Comparison of ENCODE assay signal across 9 cellular contexts in genomic region chr3:191331443-191331842, GRCh38. TPM values are rescaled to one million over a fixed set of nuclear protein-coding genes. Genes with fewer than 3 reads are reported as not detected.
A peak's percentile ranks its signal among the peaks of the same experiment; 100 is the strongest.
DNase-seq lines count a peak whose midpoint lies in the region; ATAC-seq and TF ChIP-seq lines count a peak whose summit lies in the region.
"Had no signal": no experiment of that assay in that cellular context is flagged by ENCODE, and none has a peak within 500 bp of the region (broad histone marks: within the 10 kb centered on the region; RNA-seq: fewer than 3 reads in every experiment).

No MANE protein-coding gene starts in this region.

- ATAC-seq in GM18511 (IDR thresholded peaks at IDR 0.05; ENCODE audit: unreplicated experiment) (no peak), HG03045 (IDR thresholded peaks at IDR 0.05; ENCODE audit: unreplicated experiment) (no peak), HG03280 (IDR thresholded peaks at IDR 0.05; ENCODE audit: unreplicated experiment) (no peak)

- H3K27ac ChIP-seq in ACC112 (ENCODE audit: low read depth, low read length) (peak overlapping the region; percentile 87), mammary epithelial cell (ENCODE audit: insufficient read depth, low read depth, low read length) (peak overlapping the region; percentile 84)

- H3K9me3 ChIP-seq in mammary epithelial cell (replicated peaks; ENCODE audit: insufficient read depth, low read length), result no peaks in the 10 kb centered on the region

- H4K20me1 ChIP-seq in mammary epithelial cell (ENCODE audit: insufficient read depth, low read length), result no peaks in the 10 kb centered on the region

- H3K4me2 ChIP-seq in mammary epithelial cell (ENCODE audit: insufficient read depth, low read depth, low read length), result peak overlapping the region; percentile 86

- H3K27me3 Mint-ChIP-seq in mesothelial cell of epicardium (ENCODE audit: low read depth), result no peaks in the 10 kb centered on the region

- DNase-seq in HFF-Myc (ENCODE audit: extremely low read depth, low read depth) (no peak), mammary epithelial cell (peak; percentile 26), mesothelial cell of epicardium (ENCODE audit: low spot score in 2 of 2, unreplicated experiment in 2 of 2) (no peak), UCSD-AML1 (lab: John Stamatoyannopoulos, UW; ENCODE audit: unreplicated experiment) (no peak)
- DNase-seq: DMS79 had no signal

- dilution Hi-C loops in mammary epithelial cell (cut with HindIII; ENCODE audit: low sequenced_read_pairs), result no loop called here

- peak overlapping the region; percentile 88 for H3K9ac ChIP-seq in mammary epithelial cell (ENCODE audit: insufficient read depth, low read length)

- no peaks in the 10 kb centered on the region for H3K9me3 Mint-ChIP-seq in mesothelial cell of epicardium

- H3K27me3 ChIP-seq in ACC112 (ENCODE audit: insufficient read depth, low read length) (no peaks in the 10 kb centered on the region), mammary epithelial cell (ENCODE audit: insufficient read depth, low read length) (no peaks in the 10 kb centered on the region)

- intact Hi-C loops in mammary epithelial cell (cut with micrococcal nuclease), result loop anchor here (2.0 to 5.0 kb wide), 2 partner anchors 29 to 46 kb away; no protein-coding TSS in a partner anchor

- H3K79me2 ChIP-seq in ACC112 (ENCODE audit: control insufficient read depth, insufficient read depth, low read length, unreplicated experiment) (peaks cover 70% of the 10 kb centered on the region), mammary epithelial cell (ENCODE audit: insufficient read depth, low read length) (peaks cover 71% of the 10 kb centered on the region)

- peaks cover 45% of the 10 kb centered on the region for H3K4me1 Mint-ChIP-seq in mesothelial cell of epicardium

- TF ChIP-seq CTCF in HFF-Myc (IDR thresholded peaks at IDR 0.05; ENCODE audit: low read depth, low read length, missing control alignments) (no peak), mammary epithelial cell (conservative IDR thresholded peaks at IDR 0.05 in 1 of 2, IDR thresholded peaks at IDR 0.05 in 1 of 2; ENCODE audit: extremely low read depth in 1 of 2, insufficient read depth in 1 of 2, low read depth in 1 of 2, low read length in 2 of 2) (no peak), mesothelial cell of epicardium (IDR thresholded peaks at IDR 0.05; ENCODE audit: unreplicated experiment) (no peak)

- H3K4me3 Mint-ChIP-seq in mesothelial cell of epicardium, result peak overlapping the region; percentile 89

- H3K4me1 ChIP-seq in ACC112 (ENCODE audit: control insufficient read depth, insufficient read depth, low read length, unreplicated experiment), result peaks cover 63% of the 10 kb centered on the region
- peaks cover 13% of the 10 kb centered on the region for H3K4me1 ChIP-seq in mammary epithelial cell (ENCODE audit: insufficient read depth, low read length)

- no TSS peak for BruUV-seq in mammary epithelial cell (replicated peaks; lab: Mats Ljungman, UMichigan)

- no peaks in the 10 kb centered on the region for H3K36me3 ChIP-seq in ACC112 (ENCODE audit: insufficient read depth, low read length)
- H3K36me3 ChIP-seq in mammary epithelial cell (ENCODE audit: insufficient read depth, low read length), result no peaks in the 10 kb centered on the region

- H3K27ac Mint-ChIP-seq in mesothelial cell of epicardium, result peak overlapping the region; percentile 99

- WGBS in mammary epithelial cell (ENCODE audit: low coverage, missing lambda C conversion rate), result 24% methylated on average over 3 of the region's 3 CpGs

- no peaks in the 10 kb centered on the region for H3K36me3 Mint-ChIP-seq in mesothelial cell of epicardium

- CTCF ChIA-PET in mammary epithelial cell (lab: Charles Lee; ENCODE audit: low non-redundant PET), result no interaction called here

- H2AFZ ChIP-seq in ACC112 (ENCODE audit: low read length, unreplicated experiment) (no peak overlapping the region), mammary epithelial cell (ENCODE audit: low read depth, low read length) (no peak overlapping the region)

- in situ Hi-C loops in mammary epithelial cell (cut with MboI; ENCODE audit: low sequenced_read_pairs in 2 of 2), result no loop called here

- H3K4me3 ChIP-seq in ACC112 (ENCODE audit: low read depth, low read length) (peak overlapping the region; percentile 96), HFF-Myc (replicated peaks; ENCODE audit: low read depth, low read length) (peak overlapping the region; percentile 65), mammary epithelial cell (replicated peaks in 1 of 3; ENCODE audit: insufficient read depth in 1 of 3, low read depth in 2 of 3, low read length in 3 of 3) (peak overlapping the region; percentile 65 to 83 (median 82))

RNA-seq across cellular contexts. Expression of gene UTS2B, which starts 1.1 kb away (rescaled TPM):
- total RNA-seq in mammary epithelial cell, result under 1 TPM in 1 of 2 donors, not detected in 1; 0.42 TPM
- polyA plus RNA-seq in mammary epithelial cell, result 0.05 TPM
- not detected for polyA minus RNA-seq in mammary epithelial cell
- 0.60 to 1.1 TPM (median 0.90 TPM) in 3 replicates for total RNA-seq in mesothelial cell of epicardium

RNA-seq across cellular contexts. Expression of gene CCDC50, which starts 2.2 kb away (rescaled TPM):
- total RNA-seq in mammary epithelial cell (10 to 100 TPM; 74.8 to 85.0 TPM), mesothelial cell of epicardium (53.1 to 63.2 TPM (median 58.2 TPM) in 3 replicates)
- 36.5 TPM for polyA plus RNA-seq in mammary epithelial cell
- polyA minus RNA-seq in mammary epithelial cell, result 28.9 TPM
